ENCODE assay signal across 21 cellular contexts in the genomic region with DNA sequence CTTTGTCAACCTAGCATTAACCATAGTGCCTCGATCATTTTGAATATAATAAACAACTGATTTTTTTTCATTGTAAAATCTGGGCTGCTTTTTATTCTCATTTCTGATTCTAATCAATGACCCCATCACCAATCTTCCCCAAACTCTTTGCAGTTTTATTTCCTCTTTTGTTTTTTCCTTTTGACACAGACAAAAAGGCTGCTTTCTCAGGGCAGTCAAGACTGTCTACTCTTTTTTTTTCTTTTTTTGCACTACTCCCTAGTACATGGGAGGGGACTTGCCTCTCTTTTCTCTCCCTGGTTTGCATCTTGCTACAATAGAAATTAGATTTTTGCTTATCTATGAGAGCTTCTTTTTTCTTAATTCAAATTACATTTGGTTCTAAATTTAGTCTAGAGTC.
"Had no signal": no experiment of that assay in that cellular context is flagged by ENCODE, and none has a peak within 500 bp of the region (broad histone marks: within the 10 kb centered on the region; RNA-seq: fewer than 3 reads in every experiment).

No MANE protein-coding gene starts in this region.

- H3K4me1 ChIP-seq: SJSA1 had no signal

- DNase-seq: KBM-7, MG63, NCI-H1048, NCI-H1105, NCI-H1417, NCI-H1436 treated with DMSO at 0.1 percent for 48 hours, NCI-H1694, NCI-H187 treated with DMSO at 0.1 percent for 48 hours, NCI-H2029 treated with DMSO at 0.1 percent for 48 hours, NCI-H2227 treated with DMSO at 0.1 percent for 48 hours, NCI-H524, NCI-H526 treated with DMSO at 0.1 percent for 48 hours, NCI-H748 treated with DMSO at 0.1 percent for 48 hours, Right ventricle myocardium superior, RPMI8226, SIG-M5, SW 1271, T-cell had no signal

- H3K27me3 ChIP-seq: MG63, SJSA1 had no signal

- H3K9me3 ChIP-seq: MG63, SJSA1 had no signal

- H3K4me3 ChIP-seq: MG63, SJSA1, SK-N-MC had no signal

- H3K36me3 ChIP-seq: MG63, SJSA1 had no signal

- H3K27ac ChIP-seq: HL-60, SJSA1, SK-N-MC had no signal

- ATAC-seq: T-cell had no signal
